Comparison of ENCODE assay signal across 15 cellular contexts in the genomic region with DNA sequence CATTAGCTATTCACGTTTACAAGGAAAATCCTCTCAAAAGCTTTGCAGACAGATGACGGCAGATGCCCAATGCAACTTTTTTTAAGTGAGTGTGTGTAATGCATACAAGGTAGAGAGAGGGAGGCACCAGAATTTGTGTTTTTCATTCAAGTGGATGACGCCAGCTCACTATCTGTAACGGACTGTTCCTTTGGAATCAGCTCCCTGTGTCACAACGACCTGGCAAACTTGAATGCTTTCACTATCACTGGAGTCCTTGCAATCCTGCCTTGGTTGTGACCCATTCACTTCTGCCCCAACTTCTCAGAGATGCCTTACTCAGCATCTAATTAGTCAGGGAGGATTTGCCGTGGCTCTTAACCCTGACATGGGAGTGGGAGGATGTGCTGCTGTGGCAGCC.
A peak's percentile ranks its signal among the peaks of the same experiment; 100 is the strongest.
DNase-seq lines count a peak whose midpoint lies in the region; ATAC-seq, FAIRE-seq and TF ChIP-seq lines count a peak whose summit lies in the region.
"Had no signal": no experiment of that assay in that cellular context is flagged by ENCODE, and none has a peak within 500 bp of the region (broad histone marks: within the 10 kb centered on the region; RNA-seq: fewer than 3 reads in every experiment).

No MANE protein-coding gene starts in this region.

- DNase-seq in DMS 273 treated with DMSO at 0.1 percent for 48 hours (lab: John Stamatoyannopoulos, UW) (peak; percentile 49), RPMI8226 (peak; percentile 25), Right ventricle myocardium superior (no peak), psoas muscle (peak; percentile 60 to 76), GM19239 (ENCODE audit: insufficient read length, low spot score) (no peak)
- DNase-seq in activated naive CD4-positive, alpha-beta T cell (lab: John Stamatoyannopoulos, UW) = no peak
- no peak for DNase-seq in activated effector memory CD4-positive, alpha-beta T cell treated with anti-CD3 and anti-CD28 coated beads, Interleukin-2, amount 50 U/mL, for 16 hours
- no peak for DNase-seq in activated CD4-positive, alpha-beta T cell treated with anti-CD3 and anti-CD28 coated beads, Interleukin-2, amount 10 ng/mL, durations not matched to agents 24 days and 14 days
- DNase-seq: cortex of kidney, NCI-H1436, WERI-Rb-1 had no signal

- H3K27ac Mint-ChIP-seq in activated CD4-positive, alpha-beta T cell treated with anti-CD3 and anti-CD28 coated beads, Interleukin-2, amount 10 ng/mL, durations not matched to agents 24 days and 14 days = no peak overlapping the region

- no peaks in the 10 kb centered on the region for H3K4me1 Mint-ChIP-seq in activated CD4-positive, alpha-beta T cell treated with anti-CD3 and anti-CD28 coated beads, Interleukin-2, amount 10 ng/mL, durations not matched to agents 24 days and 14 days

- H3K27me3 ChIP-seq in psoas muscle (ENCODE audit: insufficient read depth in 3 of 3, low read length in 2 of 3) = no peaks in the 10 kb centered on the region

- H3K27me3 Mint-ChIP-seq in activated CD4-positive, alpha-beta T cell treated with anti-CD3 and anti-CD28 coated beads, Interleukin-2, amount 10 ng/mL, durations not matched to agents 24 days and 14 days = peaks cover 14% of the 10 kb centered on the region

- no peaks in the 10 kb centered on the region for H3K36me3 Mint-ChIP-seq in activated CD4-positive, alpha-beta T cell treated with anti-CD3 and anti-CD28 coated beads, Interleukin-2, amount 10 ng/mL, durations not matched to agents 24 days and 14 days (ENCODE audit: low read depth)

- WGBS in psoas muscle, 3 donors = 19 to 34% (median 19%) methylated on average over 6 of the region's 6 CpGs

- H3K36me3 ChIP-seq in psoas muscle (ENCODE audit: insufficient read depth in 1 of 2, low read depth in 1 of 2) = no peaks in the 10 kb centered on the region
- H3K36me3 ChIP-seq: BLaER1 treated with 17β-estradiol and CSF1 and Interleukin-3, amounts not matched to agents 10 nM and 100 nM; neutrophil; WERI-Rb-1 had no signal

- H3K4me3 ChIP-seq in psoas muscle = peak overlapping the region; percentile 53
- H3K4me3 ChIP-seq: BLaER1 treated with 17β-estradiol and CSF1 and Interleukin-3, amounts not matched to agents 10 nM and 100 nM had no signal

- H3K4me3 Mint-ChIP-seq in activated CD4-positive, alpha-beta T cell treated with anti-CD3 and anti-CD28 coated beads, Interleukin-2, amount 10 ng/mL, durations not matched to agents 24 days and 14 days = no peak overlapping the region

- no peaks in the 10 kb centered on the region for H3K9me3 ChIP-seq in psoas muscle
- H3K9me3 ChIP-seq: BLaER1 treated with 17β-estradiol and CSF1 and Interleukin-3, amounts not matched to agents 10 nM and 100 nM; neutrophil had no signal

- intact Hi-C loops in Right ventricle myocardium superior (cut with DNase I) (no loop called here), psoas muscle (cut with DNase I) (loop anchor here (10.0 kb wide), 2 partner anchors 97 to 517 kb away; no protein-coding TSS in a partner anchor)
- intact Hi-C loops in activated CD4-positive, alpha-beta T cell treated with anti-CD3 and anti-CD28 coated beads, Interleukin-2, amount 10 ng/mL, durations not matched to agents 24 days and 14 days (cut with micrococcal nuclease) = no loop called here

- peak overlapping the region; percentile 66 for H3K27ac ChIP-seq in psoas muscle
- H3K27ac ChIP-seq: BLaER1 treated with 17β-estradiol and CSF1 and Interleukin-3, amounts not matched to agents 10 nM and 100 nM; neutrophil; RWPE1; WERI-Rb-1 had no signal

- TF ChIP-seq CTCF in psoas muscle (IDR thresholded peaks at IDR 0.05) = no peak

- H3K9me3 Mint-ChIP-seq in activated CD4-positive, alpha-beta T cell treated with anti-CD3 and anti-CD28 coated beads, Interleukin-2, amount 10 ng/mL, durations not matched to agents 24 days and 14 days = no peaks in the 10 kb centered on the region

- peak; percentile 87 for ATAC-seq in Right ventricle myocardium superior (ENCODE audit: poor library complexity)
- ATAC-seq in psoas muscle = peak; percentile 59 to 88 (median 84)

- peaks cover 23% of the 10 kb centered on the region for H3K4me1 ChIP-seq in psoas muscle

- FAIRE-seq in GM19239 (lab: Jason Lieb, UNC) = no peak
- FAIRE-seq: urothelium cell line had no signal

Comparison
In these comparisons a context has a peak if more than half of its experiments do, and no peak if none do; other contexts are left out.
1. DNase-seq: peak in DMS 273 treated with DMSO at 0.1 percent for 48 hours (single experiment), RPMI8226 (single experiment) and psoas muscle (2 of 2); none in Right ventricle myocardium superior (single experiment), activated naive CD4-positive, alpha-beta T cell (0 of 4), GM19239 (single experiment), activated effector memory CD4-positive, alpha-beta T cell treated with anti-CD3 and anti-CD28 coated beads, Interleukin-2, amount 50 U/mL, for 16 hours (single experiment) and activated CD4-positive, alpha-beta T cell treated with anti-CD3 and anti-CD28 coated beads, Interleukin-2, amount 10 ng/mL, durations not matched to agents 24 days and 14 days (single experiment).
2. intact Hi-C loops: an anchor here in psoas muscle (10.0 kb wide); none called in Right ventricle myocardium superior and activated CD4-positive, alpha-beta T cell treated with anti-CD3 and anti-CD28 coated beads, Interleukin-2, amount 10 ng/mL, durations not matched to agents 24 days and 14 days.